33 cellular contexts compared by ENCODE assay signal in genomic region chr15:70001859-70002258, GRCh38.
"Had no signal": no experiment of that assay in that cellular context is flagged by ENCODE, and none has a peak within 500 bp of the region (broad histone marks: within the 10 kb centered on the region; RNA-seq: fewer than 3 reads in every experiment).

No MANE protein-coding gene starts in this region.

- H3K4me3 ChIP-seq: adrenal gland, body of pancreas, cardiac muscle cell, colonic mucosa, esophagus squamous epithelium, gastroesophageal sphincter had no signal

- H3K27me3 ChIP-seq: adrenal gland, body of pancreas, colonic mucosa had no signal

- ATAC-seq: activated CD4-positive, alpha-beta T cell treated with anti-CD3 and anti-CD28 coated beads for 36 hours; activated naive CD8-positive, alpha-beta T cell treated with anti-CD3 and anti-CD28 coated beads, Interleukin-2, amount 50 U/mL, for 24 hours; activated T-cell treated with anti-CD3 and anti-CD28 coated beads, Interleukin-2, amount 50 U/mL, for 4 hours; body of pancreas; gastroesophageal sphincter; T-helper 17 cell had no signal

- H3K27ac Mint-ChIP-seq: activated CD4-positive, alpha-beta memory T cell treated with anti-CD3 and anti-CD28 coated beads, Interleukin-2, amount 10 ng/mL, durations not matched to agents 7 days and 5 days; activated CD4-positive, alpha-beta T cell treated with anti-CD3 and anti-CD28 coated beads for 36 hours; activated CD4-positive, alpha-beta T cell treated with anti-CD3 and anti-CD28 coated beads, Interleukin-2, amount 10 ng/mL, durations not matched to agents 24 days and 14 days; activated naive CD4-positive, alpha-beta T cell treated with anti-CD3 and anti-CD28 coated beads for 36 hours; activated naive CD4-positive, alpha-beta T cell treated with anti-CD3 and anti-CD28 coated beads, Interleukin-2, amount 50 U/mL, for 24 hours; activated naive CD8-positive, alpha-beta T cell treated with anti-CD3 and anti-CD28 coated beads for 36 hours; activated naive CD8-positive, alpha-beta T cell treated with anti-CD3 and anti-CD28 coated beads, Interleukin-2, amount 50 U/mL, for 24 hours; activated T-helper 1 cell treated with anti-CD3 and anti-CD28 coated beads, Interleukin-12 subunit alpha, Interleukin-12 subunit beta, Interleukin-2, Interleukin-4 antibody, amounts not matched to agents 30 ng/mL and 10 ng/mL and 1 ng/mL, durations not matched to agents 14 hours and 24 hours and 36 hours; activated T-helper 2 cell treated with anti-CD3 and anti-CD28 coated beads, Interferon-gamma antibody, Interleukin-2, Interleukin-4, amounts not matched to agents 10 μg/mL and 5 μg/mL and 100 μg/mL, durations not matched to agents 14 hours and 24 hours and 36 hours; T-helper 17 cell; T-helper 2 cell treated with Interferon-gamma antibody and Interleukin-4, amounts not matched to agents 5 μg/mL and 100 μg/mL, for 36 hours had no signal

- FAIRE-seq: endometrium, endothelial cell of umbilical vein had no signal

- H3K36me3 Mint-ChIP-seq: activated naive CD4-positive, alpha-beta T cell treated with anti-CD3 and anti-CD28 coated beads, Interleukin-2, amount 50 U/mL, for 24 hours had no signal

- H3K9me3 ChIP-seq: adrenal gland, colonic mucosa had no signal

- H3K27ac ChIP-seq: adrenal gland, body of pancreas, cardiac muscle cell, colonic mucosa, epithelial cell of prostate, esophagus squamous epithelium, gastroesophageal sphincter had no signal

- H3K4me1 ChIP-seq: adrenal gland, colonic mucosa, gastroesophageal sphincter had no signal

- H3K4me3 Mint-ChIP-seq: activated CD4-positive, alpha-beta memory T cell treated with anti-CD3 and anti-CD28 coated beads, Interleukin-2, amount 10 ng/mL, durations not matched to agents 7 days and 5 days; activated CD4-positive, alpha-beta T cell treated with anti-CD3 and anti-CD28 coated beads for 36 hours; activated CD4-positive, alpha-beta T cell treated with anti-CD3 and anti-CD28 coated beads, Interleukin-2, amount 10 ng/mL, durations not matched to agents 24 days and 14 days; activated naive CD4-positive, alpha-beta T cell treated with anti-CD3 and anti-CD28 coated beads for 36 hours; activated naive CD4-positive, alpha-beta T cell treated with anti-CD3 and anti-CD28 coated beads, Interleukin-2, amount 50 U/mL, for 24 hours; activated naive CD8-positive, alpha-beta T cell treated with anti-CD3 and anti-CD28 coated beads for 36 hours; activated naive CD8-positive, alpha-beta T cell treated with anti-CD3 and anti-CD28 coated beads, Interleukin-2, amount 50 U/mL, for 24 hours; activated T-cell treated with anti-CD3 and anti-CD28 coated beads, Interleukin-2, amount 50 U/mL, for 4 hours; activated T-helper 1 cell treated with anti-CD3 and anti-CD28 coated beads, Interleukin-12 subunit alpha, Interleukin-12 subunit beta, Interleukin-2, Interleukin-4 antibody, amounts not matched to agents 30 ng/mL and 10 ng/mL and 1 ng/mL, durations not matched to agents 14 hours and 24 hours and 36 hours; T-helper 17 cell; T-helper 2 cell treated with Interferon-gamma antibody and Interleukin-4, amounts not matched to agents 5 μg/mL and 100 μg/mL, for 36 hours had no signal

- DNase-seq: activated CD4-positive, alpha-beta memory T cell treated with anti-CD3 and anti-CD28 coated beads, Interleukin-2, amount 10 ng/mL, durations not matched to agents 7 days and 5 days; activated CD4-positive, alpha-beta T cell treated with anti-CD3 and anti-CD28 coated beads for 36 hours; activated CD4-positive, alpha-beta T cell treated with anti-CD3 and anti-CD28 coated beads, Interleukin-2, amount 10 ng/mL, durations not matched to agents 24 days and 14 days; activated CD4-positive, alpha-beta T cell treated with anti-CD3 and anti-CD28 coated beads, Interleukin-2, amount 50 U/mL, for 4 hours; activated CD4-positive, CD25-positive, alpha-beta regulatory T cell; activated CD4-positive, CD25-positive, alpha-beta regulatory T cell treated with anti-CD3 and anti-CD28 coated beads, Interleukin-2, amount 50 U/mL, for 72 hours; activated effector memory CD4-positive, alpha-beta T cell treated with anti-CD3 and anti-CD28 coated beads, Interleukin-2, amount 50 U/mL, for 16 hours; activated naive CD4-positive, alpha-beta T cell treated with anti-CD3 and anti-CD28 coated beads for 36 hours; activated naive CD8-positive, alpha-beta T cell treated with anti-CD3 and anti-CD28 coated beads for 36 hours; activated naive CD8-positive, alpha-beta T cell treated with anti-CD3 and anti-CD28 coated beads, Interleukin-2, amount 50 U/mL, for 24 hours; activated T-cell treated with anti-CD3 and anti-CD28 coated beads, Interleukin-2, amount 50 U/mL, for 4 hours; adrenal gland; amygdala; aorta; body of pancreas; central memory CD4-positive, alpha-beta T cell; cerebellar nuclear complex; colonic mucosa; effector CD8-positive, alpha-beta T cell; esophagus squamous epithelium; foreskin melanocyte; T-helper 1 cell; T-helper 17 cell; T1000 had no signal

- H3K9me3 Mint-ChIP-seq: activated naive CD4-positive, alpha-beta T cell treated with anti-CD3 and anti-CD28 coated beads, Interleukin-2, amount 50 U/mL, for 24 hours had no signal

- H3K27me3 Mint-ChIP-seq: activated naive CD4-positive, alpha-beta T cell treated with anti-CD3 and anti-CD28 coated beads, Interleukin-2, amount 50 U/mL, for 24 hours; activated naive CD8-positive, alpha-beta T cell treated with anti-CD3 and anti-CD28 coated beads for 36 hours had no signal

- H3K36me3 ChIP-seq: adrenal gland, cardiac muscle cell, colonic mucosa, esophagus squamous epithelium, gastroesophageal sphincter had no signal

- H3K4me1 Mint-ChIP-seq: activated CD4-positive, alpha-beta memory T cell treated with anti-CD3 and anti-CD28 coated beads, Interleukin-2, amount 10 ng/mL, durations not matched to agents 7 days and 5 days; activated CD4-positive, alpha-beta T cell treated with anti-CD3 and anti-CD28 coated beads for 36 hours; activated naive CD4-positive, alpha-beta T cell treated with anti-CD3 and anti-CD28 coated beads, Interleukin-2, amount 50 U/mL, for 24 hours; activated naive CD8-positive, alpha-beta T cell treated with anti-CD3 and anti-CD28 coated beads for 36 hours; activated naive CD8-positive, alpha-beta T cell treated with anti-CD3 and anti-CD28 coated beads, Interleukin-2, amount 50 U/mL, for 24 hours had no signal
